8 cellular contexts compared by ENCODE assay signal in the genomic region with DNA sequence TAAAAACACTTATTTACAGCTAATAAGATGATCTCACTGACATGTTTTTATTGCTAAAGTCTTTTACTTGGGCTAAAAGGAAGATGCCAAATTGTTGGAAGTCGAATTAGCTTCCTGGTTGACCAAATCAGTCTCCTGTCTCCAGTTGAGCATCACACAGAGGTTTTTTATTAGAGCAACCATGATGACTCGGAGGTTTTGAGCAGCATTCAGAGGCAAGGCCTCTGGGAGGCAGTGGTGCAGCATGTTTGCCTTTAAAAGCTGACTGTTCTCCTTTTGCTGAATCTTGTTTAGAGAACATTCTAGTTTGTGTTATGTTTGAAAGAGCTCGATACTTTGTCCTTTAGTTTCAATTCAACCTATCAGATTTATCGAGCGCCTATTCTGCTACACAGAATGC. TPM values are rescaled to one million over a fixed set of nuclear protein-coding genes. Genes with fewer than 3 reads are reported as not detected.
DNase-seq lines count a peak whose midpoint lies in the region; ATAC-seq and TF ChIP-seq lines count a peak whose summit lies in the region.

No MANE protein-coding gene starts in this region.

- peaks cover 54% of the 10 kb centered on the region for H3K27me3 Mint-ChIP-seq in activated CD8-positive, alpha-beta T cell treated with anti-CD3 and anti-CD28 coated beads for 36 hours
- H3K27me3 Mint-ChIP-seq in immature natural killer cell (ENCODE audit: low read depth in 3 of 3) = peaks cover 0 to 15% (median 7%) of the 10 kb centered on the region in 3 donors

- TF ChIP-seq CTCF in HFF-Myc (IDR thresholded peaks at IDR 0.05; ENCODE audit: low read depth, low read length, missing control alignments) = peak; percentile 40
- TF ChIP-seq CTCF in activated CD8-positive, alpha-beta T cell treated with anti-CD3 and anti-CD28 coated beads for 36 hours (IDR thresholded peaks at IDR 0.05) = no peak

- peak; percentile 33 for DNase-seq in HFF-Myc (ENCODE audit: extremely low read depth, low read depth)
- DNase-seq in RPMI8226 = peak; percentile 33
- DNase-seq in fibroblast of the conjunctiva (ENCODE audit: low read depth) = peak; percentile 56
- peak in 9 of 10 donors; percentile 35 to 93 (median 55) for DNase-seq in posterior cingulate gyrus
- no peak for DNase-seq in activated CD8-positive, alpha-beta T cell treated with anti-CD3 and anti-CD28 coated beads for 36 hours
- DNase-seq in immature natural killer cell = no peak
- DNase-seq in T-helper 9 cell = no peak

- peaks cover 0 to 12% (median 0%) of the 10 kb centered on the region in 11 experiments; a peak in 4 of 22 replicates for H3K27me3 ChIP-seq in BLaER1 treated with 17β-estradiol and CSF1 and Interleukin-3, amounts not matched to agents 10 nM and 100 nM

- H3K4me1 Mint-ChIP-seq in activated CD8-positive, alpha-beta T cell treated with anti-CD3 and anti-CD28 coated beads for 36 hours (ENCODE audit: low read depth) = peaks cover 10% of the 10 kb centered on the region
- H3K4me1 Mint-ChIP-seq in immature natural killer cell = peaks cover 5 to 6% of the 10 kb centered on the region in 2 donors

- H4K20me1 ChIP-seq in BLaER1 treated with 17β-estradiol and CSF1 and Interleukin-3, amounts not matched to agents 10 nM and 100 nM = peaks cover 0 to 31% (median 0%) of the 10 kb centered on the region in 11 experiments; a peak in 6 of 22 replicates

- H3K4me3 Mint-ChIP-seq in activated CD8-positive, alpha-beta T cell treated with anti-CD3 and anti-CD28 coated beads for 36 hours = no peak overlapping the region
- H3K4me3 Mint-ChIP-seq in immature natural killer cell = no peak overlapping the region

- intact Hi-C loops in posterior cingulate gyrus (cut with DNase I) = loop anchor here (5.0 kb wide), 1 partner anchor 41 kb away; no protein-coding TSS in a partner anchor
- intact Hi-C loops in activated CD8-positive, alpha-beta T cell treated with anti-CD3 and anti-CD28 coated beads for 36 hours (cut with micrococcal nuclease) = no loop called here

- peak overlapping the region in 5 of 11 experiments; percentile 80 to 89 (median 88); a peak in 7 of 22 replicates for H3K9ac ChIP-seq in BLaER1 treated with 17β-estradiol and CSF1 and Interleukin-3, amounts not matched to agents 10 nM and 100 nM

- H3K4me2 ChIP-seq in BLaER1 treated with 17β-estradiol and CSF1 and Interleukin-3, amounts not matched to agents 10 nM and 100 nM = peak overlapping the region in 10 of 11 experiments; percentile 1 to 84 (median 76); a peak in 18 of 22 replicates

- H3K4me1 ChIP-seq in BLaER1 treated with 17β-estradiol and CSF1 and Interleukin-3, amounts not matched to agents 10 nM and 100 nM = peaks cover 0 to 18% (median 14%) of the 10 kb centered on the region in 10 experiments; a peak in 14 of 20 replicates

- H3K4me3 ChIP-seq in BLaER1 treated with 17β-estradiol and CSF1 and Interleukin-3, amounts not matched to agents 10 nM and 100 nM = peak overlapping the region in 4 of 10 experiments; percentile 69 to 80 (median 74); a peak in 4 of 20 replicates
- peak overlapping the region; percentile 91 for H3K4me3 ChIP-seq in HFF-Myc (replicated peaks; ENCODE audit: low read depth, low read length)

- H3K36me3 Mint-ChIP-seq in activated CD8-positive, alpha-beta T cell treated with anti-CD3 and anti-CD28 coated beads for 36 hours (ENCODE audit: low read depth) = no peaks in the 10 kb centered on the region
- peaks cover 0 to 4% (median 0%) of the 10 kb centered on the region in 3 donors for H3K36me3 Mint-ChIP-seq in immature natural killer cell

- H3K9me3 ChIP-seq in BLaER1 treated with 17β-estradiol and CSF1 and Interleukin-3, amounts not matched to agents 10 nM and 100 nM (replicated peaks in 1 of 11) = peaks cover 10 to 17% (median 13%) of the 10 kb centered on the region in 11 experiments; a peak in 19 of 22 replicates

- no peak overlapping the region for H3K27ac Mint-ChIP-seq in activated CD8-positive, alpha-beta T cell treated with anti-CD3 and anti-CD28 coated beads for 36 hours
- no peak overlapping the region for H3K27ac Mint-ChIP-seq in immature natural killer cell

- no peak for ATAC-seq in activated CD8-positive, alpha-beta T cell treated with anti-CD3 and anti-CD28 coated beads for 36 hours

- no peaks in the 10 kb centered on the region for H3K9me3 Mint-ChIP-seq in activated CD8-positive, alpha-beta T cell treated with anti-CD3 and anti-CD28 coated beads for 36 hours
- H3K9me3 Mint-ChIP-seq in immature natural killer cell = peaks cover 0 to 13% (median 3%) of the 10 kb centered on the region in 6 donors

- peaks cover 0 to 48% (median 39%) of the 10 kb centered on the region in 11 experiments; a peak in 19 of 22 replicates for H3K36me3 ChIP-seq in BLaER1 treated with 17β-estradiol and CSF1 and Interleukin-3, amounts not matched to agents 10 nM and 100 nM

- CTCF ChIA-PET in activated CD8-positive, alpha-beta T cell treated with anti-CD3 and anti-CD28 coated beads for 36 hours (lab: Charles Lee) = interaction anchor here (0.8 to 1.5 kb wide), 5 partner anchors 21 to 403 kb away, joined by 3 to 6 read pairs (median 3); no protein-coding TSS in a partner anchor

- POLR2A ChIA-PET in activated CD8-positive, alpha-beta T cell treated with anti-CD3 and anti-CD28 coated beads for 36 hours (lab: Charles Lee) = interaction anchor here (0.6 to 0.9 kb wide), 2 partner anchors 44 to 309 kb away, joined by 3 read pairs; partner anchors contain the start of gene APBB2

- H3K27ac ChIP-seq in BLaER1 treated with 17β-estradiol and CSF1 and Interleukin-3, amounts not matched to agents 10 nM and 100 nM = peak overlapping the region in 7 of 11 experiments; percentile 8 to 87 (median 85); a peak in 11 of 22 replicates

RNA-seq across cellular contexts. Expression of gene UCHL1, which starts 2.1 kb away (rescaled TPM):
- total RNA-seq in activated CD8-positive, alpha-beta T cell treated with anti-CD3 and anti-CD28 coated beads for 36 hours = 1 to 10 TPM; 2.5 to 3.0 TPM
- not detected for polyA plus RNA-seq in immature natural killer cell

RNA-seq across cellular contexts. Expression of gene APBB2, which starts 44.4 kb away (rescaled TPM):
- 1 to 10 TPM in 1 of 2 experiments, under 1 TPM in 1; 0.89 to 2.3 TPM for total RNA-seq in activated CD8-positive, alpha-beta T cell treated with anti-CD3 and anti-CD28 coated beads for 36 hours
- not detected for polyA plus RNA-seq in immature natural killer cell

Comparison
In these comparisons a context has a peak if more than half of its experiments do, and no peak if none do; other contexts are left out.
1. DNase-seq: peak in HFF-Myc (single experiment), RPMI8226 (single experiment), fibroblast of the conjunctiva (single experiment) and posterior cingulate gyrus (9 of 10); none in activated CD8-positive, alpha-beta T cell treated with anti-CD3 and anti-CD28 coated beads for 36 hours (single experiment), immature natural killer cell (0 of 3) and T-helper 9 cell (single experiment).